1 cellular context compared by ENCODE assay signal in the genomic region with DNA sequence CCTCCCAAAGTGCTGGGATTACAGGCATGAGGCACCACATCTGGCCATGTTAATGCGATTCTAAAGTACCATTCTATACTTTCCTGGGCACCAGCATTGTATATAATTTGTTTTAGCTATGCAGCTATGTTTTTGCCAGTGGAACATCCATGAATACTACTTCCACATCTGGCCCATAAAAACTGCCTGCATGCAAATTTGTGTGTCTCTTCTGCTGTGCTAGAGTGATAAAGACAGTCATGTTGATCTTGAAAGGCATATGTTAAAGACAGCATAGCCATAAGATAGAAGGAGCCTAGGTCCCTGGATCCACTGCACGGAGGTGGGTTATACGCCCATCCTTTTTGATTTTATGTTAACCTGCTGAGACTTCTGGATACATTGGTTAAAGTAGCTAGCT.
TF ChIP-seq lines count a peak whose summit lies in the region.

No MANE protein-coding gene starts in this region.

TF ChIP-seq in K562, 482 proteins besides CTCF, POLR2A, EP300 and RAD21 (continued from another document):
- TF ChIP-seq, protein P1, sequence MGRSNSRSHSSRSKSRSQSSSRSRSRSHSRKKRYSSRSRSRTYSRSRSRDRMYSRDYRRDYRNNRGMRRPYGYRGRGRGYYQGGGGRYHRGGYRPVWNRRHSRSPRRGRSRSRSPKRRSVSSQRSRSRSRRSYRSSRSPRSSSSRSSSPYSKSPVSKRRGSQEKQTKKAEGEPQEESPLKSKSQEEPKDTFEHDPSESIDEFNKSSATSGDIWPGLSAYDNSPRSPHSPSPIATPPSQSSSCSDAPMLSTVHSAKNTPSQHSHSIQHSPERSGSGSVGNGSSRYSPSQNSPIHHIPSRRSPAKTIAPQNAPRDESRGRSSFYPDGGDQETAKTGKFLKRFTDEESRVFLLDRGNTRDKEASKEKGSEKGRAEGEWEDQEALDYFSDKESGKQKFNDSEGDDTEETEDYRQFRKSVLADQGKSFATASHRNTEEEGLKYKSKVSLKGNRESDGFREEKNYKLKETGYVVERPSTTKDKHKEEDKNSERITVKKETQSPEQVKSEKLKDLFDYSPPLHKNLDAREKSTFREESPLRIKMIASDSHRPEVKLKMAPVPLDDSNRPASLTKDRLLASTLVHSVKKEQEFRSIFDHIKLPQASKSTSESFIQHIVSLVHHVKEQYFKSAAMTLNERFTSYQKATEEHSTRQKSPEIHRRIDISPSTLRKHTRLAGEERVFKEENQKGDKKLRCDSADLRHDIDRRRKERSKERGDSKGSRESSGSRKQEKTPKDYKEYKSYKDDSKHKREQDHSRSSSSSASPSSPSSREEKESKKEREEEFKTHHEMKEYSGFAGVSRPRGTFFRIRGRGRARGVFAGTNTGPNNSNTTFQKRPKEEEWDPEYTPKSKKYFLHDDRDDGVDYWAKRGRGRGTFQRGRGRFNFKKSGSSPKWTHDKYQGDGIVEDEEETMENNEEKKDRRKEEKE (IDR thresholded peaks at IDR 0.05; ENCODE audit: borderline replicate concordance in 1 of 2, control insufficient read depth in 1 of 2, low read depth in 2 of 2, low read length in 1 of 2): no peak
- no peak for TF ChIP-seq ZNF584 (CRISPR knock-in tag; IDR thresholded peaks at IDR 0.05; ENCODE audit: low read depth)
- no peak for TF ChIP-seq LCOR (CRISPR knock-in tag; IDR thresholded peaks at IDR 0.05)
